In the genomic region with DNA sequence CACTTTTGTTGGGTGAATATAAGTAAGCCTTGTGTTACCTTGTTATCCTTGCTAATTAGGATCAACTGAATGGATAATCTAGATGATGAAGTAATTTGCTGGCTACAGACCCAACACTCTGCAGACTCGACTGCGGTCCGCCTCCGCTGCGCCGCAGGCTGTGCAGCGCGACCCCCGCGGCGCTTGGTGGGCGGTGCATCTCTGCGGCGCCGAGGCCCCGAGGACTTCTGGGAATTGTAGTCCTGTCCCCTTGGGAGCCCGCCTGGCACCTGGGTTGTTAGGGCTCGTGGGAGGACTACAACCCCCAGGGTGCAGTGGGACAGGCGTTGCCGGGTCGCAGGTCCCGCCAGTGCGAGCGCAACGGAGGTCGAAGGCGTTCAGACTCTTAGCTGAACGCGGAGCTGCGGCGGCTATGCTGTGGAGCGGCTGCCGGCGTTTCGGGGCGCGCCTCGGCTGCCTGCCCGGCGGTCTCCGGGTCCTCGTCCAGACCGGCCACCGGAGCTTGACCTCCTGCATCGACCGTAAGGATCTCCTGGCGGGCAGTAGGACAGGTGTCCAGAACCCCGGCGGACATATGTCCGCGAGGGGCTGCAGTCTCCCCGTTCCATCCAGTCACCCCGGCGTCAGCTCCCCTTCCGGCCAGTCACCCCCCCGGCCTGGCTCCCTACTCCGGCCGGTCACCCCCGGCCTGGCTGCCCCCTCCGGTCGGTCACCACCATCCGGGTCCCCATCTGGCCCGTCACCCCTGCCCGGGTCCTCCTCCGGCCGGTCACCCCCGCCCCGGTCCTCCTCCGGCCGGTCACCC, we compare ENCODE assay signal across 8 cellular contexts. TPM values are rescaled to one million over a fixed set of nuclear protein-coding genes. Genes with fewer than 3 reads are reported as not detected.
DNase-seq lines count a peak whose midpoint lies in the region; ATAC-seq and TF ChIP-seq lines count a peak whose summit lies in the region.

A gene (plus strand): TSS at position 380 of the 805 bp plus-strand sequence. CDS start 33 bp downstream, at position 413.
A gene (minus strand): TSS at position 164 of the 805 bp plus-strand sequence. CDS start 470 bp downstream, outside the sequence.

- H3K27me3 Mint-ChIP-seq in endothelial cell (ENCODE audit: unreplicated experiment) = peaks cover 3% of the 10 kb centered on the region

- TF ChIP-seq CTCF in OCI-LY3 (IDR thresholded peaks at IDR 0.05; ENCODE audit: low read depth, low read length) (no peak), endothelial cell (IDR thresholded peaks at IDR 0.05; ENCODE audit: unreplicated experiment) (no peak)

- peaks cover 19% of the 10 kb centered on the region for H3K36me3 ChIP-seq in OCI-LY3 (replicated peaks; ENCODE audit: low read depth, low read length)

- H3K79me2 ChIP-seq in OCI-LY3 (ENCODE audit: low read length) = peaks cover 14% of the 10 kb centered on the region

- H3K27ac ChIP-seq in OCI-LY3 (ENCODE audit: low read length) = no peak within 1 kb of the TSS; the same call in 1 of the 2 replicates

- H3K4me1 ChIP-seq in OCI-LY3 (ENCODE audit: low read length) = peaks cover 10% of the 10 kb centered on the region

- peaks cover 13% of the 10 kb centered on the region for H3K36me3 Mint-ChIP-seq in endothelial cell (ENCODE audit: low read depth, unreplicated experiment)

- no peaks in the 10 kb centered on the region for H3K9me3 ChIP-seq in OCI-LY3 (ENCODE audit: insufficient read depth, low read length)

- peak within 1 kb of the TSS; percentile 38 for H3K27ac Mint-ChIP-seq in endothelial cell (ENCODE audit: unreplicated experiment)

- H3K4me1 Mint-ChIP-seq in endothelial cell (ENCODE audit: unreplicated experiment) = peaks cover 17% of the 10 kb centered on the region

- DNase-seq in DMS 273 (lab: John Stamatoyannopoulos, UW; ENCODE audit: unreplicated experiment) (peak; percentile 98), HuH-7 (ENCODE audit: low spot score) (peak; percentile 84), endothelial cell (ENCODE audit: low spot score) (peak; percentile 93), middle frontal gyrus (ENCODE audit: extremely low spot score, low spot score) (peak; percentile 95)
- DNase-seq in activated CD8-positive, alpha-beta memory T cell treated with anti-CD3 and anti-CD28 coated beads, Interleukin-2, amount 50 U/mL, for 48 hours = peak; percentile 95
- peak; percentile 89 to 93 for DNase-seq in stimulated activated CD8-positive, alpha-beta memory T cell treated with anti-CD3 and anti-CD28 coated beads, Interleukin-2, amount 100 ng/mL, for 48 hours (ENCODE audit: low read depth in 2 of 2)

- peak within 1 kb of the TSS; percentile 94 for H3K4me3 Mint-ChIP-seq in endothelial cell (ENCODE audit: unreplicated experiment)

- peak within 1 kb of the TSS; percentile 91 for H3K4me3 ChIP-seq in OCI-LY3 (ENCODE audit: low read length)

- H3K4me2 ChIP-seq in OCI-LY3 (ENCODE audit: low read length) = peak within 1 kb of the TSS; percentile 92

- no peaks in the 10 kb centered on the region for H3K9me3 Mint-ChIP-seq in endothelial cell (ENCODE audit: unreplicated experiment)

- peak within 1 kb of the TSS; percentile 84 for H3K9ac ChIP-seq in OCI-LY3 (ENCODE audit: low read length)

- H3K27me3 ChIP-seq in OCI-LY3 (ENCODE audit: low read depth, low read length) = no peaks in the 10 kb centered on the region

- peak within 1 kb of the TSS; percentile 94 for H2AFZ ChIP-seq in OCI-LY3 (ENCODE audit: low read depth, low read length)

- H4K20me1 ChIP-seq in OCI-LY3 (ENCODE audit: insufficient read depth, low read length) = no peaks in the 10 kb centered on the region

- ATAC-seq in GM21515 (IDR thresholded peaks at IDR 0.05; ENCODE audit: unreplicated experiment) = peak; percentile 99

RNA-seq across cellular contexts. Expression of the first gene that starts in this region (rescaled TPM):
- 33.5 TPM for total RNA-seq in endothelial cell (ENCODE audit: unreplicated experiment)

RNA-seq across cellular contexts. Expression of the second gene that starts in this region (rescaled TPM):
- 42.5 TPM for total RNA-seq in endothelial cell (ENCODE audit: unreplicated experiment)
